ENCODE assay signal across 17 cellular contexts in the genomic region with DNA sequence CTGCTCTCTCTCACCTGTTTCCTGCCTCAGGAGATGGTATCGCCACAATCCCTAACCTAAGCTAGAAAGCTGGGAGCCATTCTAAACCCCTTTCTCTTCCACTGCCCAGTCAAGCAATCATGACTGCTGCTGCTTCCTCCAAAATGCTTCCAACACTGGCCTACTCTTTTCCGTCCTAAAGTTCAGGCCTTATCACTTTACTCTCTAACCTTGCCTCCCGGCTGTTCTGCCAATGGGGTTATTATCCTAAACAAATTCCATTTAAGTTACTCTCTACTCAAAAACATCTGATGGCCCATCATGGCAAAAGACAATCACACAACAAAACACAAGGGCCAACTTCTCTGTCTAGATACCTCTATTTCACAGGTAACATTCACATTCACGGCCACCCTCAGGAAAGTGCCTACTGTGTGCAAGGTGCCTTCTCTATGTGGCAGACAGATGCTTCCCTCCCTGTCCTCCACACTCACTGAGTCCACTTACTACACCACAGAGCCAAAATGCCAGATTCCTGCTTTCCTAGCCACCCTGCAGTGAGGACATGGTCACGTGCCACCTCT.
A peak's percentile ranks its signal among the peaks of the same experiment; 100 is the strongest.
DNase-seq lines count a peak whose midpoint lies in the region; ATAC-seq and TF ChIP-seq lines count a peak whose summit lies in the region.
"Had no signal": no experiment of that assay in that cellular context is flagged by ENCODE, and none has a peak within 500 bp of the region (broad histone marks: within the 10 kb centered on the region; RNA-seq: fewer than 3 reads in every experiment).

No MANE protein-coding gene starts in this region.

- no peaks in the 10 kb centered on the region for H3K27me3 Mint-ChIP-seq in Caco-2 (ENCODE audit: insufficient read depth, unreplicated experiment)
- no peaks in the 10 kb centered on the region for H3K27me3 Mint-ChIP-seq in osteocyte (ENCODE audit: unreplicated experiment)
- H3K27me3 Mint-ChIP-seq in T-helper 2 cell treated with Interferon-gamma antibody and Interleukin-4, amounts not matched to agents 5 μg/mL and 100 μg/mL, for 36 hours (ENCODE audit: low read depth), result no peaks in the 10 kb centered on the region
- H3K27me3 Mint-ChIP-seq: activated B cell treated with CpG ODN at 0.5 μM for 24 hours; naive thymus-derived CD4-positive, alpha-beta T cell had no signal

- no peak overlapping the region for H3K4me3 Mint-ChIP-seq in Caco-2 (ENCODE audit: unreplicated experiment)
- H3K4me3 Mint-ChIP-seq in osteocyte (ENCODE audit: unreplicated experiment), result no peak overlapping the region
- H3K4me3 Mint-ChIP-seq in T-helper 2 cell treated with Interferon-gamma antibody and Interleukin-4, amounts not matched to agents 5 μg/mL and 100 μg/mL, for 36 hours, result no peak overlapping the region
- H3K4me3 Mint-ChIP-seq: activated B cell treated with CpG ODN at 0.5 μM for 24 hours; naive thymus-derived CD4-positive, alpha-beta T cell; T-helper 1 cell treated with Interleukin-12 subunit alpha and Interleukin-12 subunit beta and Interleukin-4 antibody, amounts not matched to agents 30 μg/mL and 1 μg/mL, for 36 hours had no signal

- H3K27ac ChIP-seq in RWPE2 (ENCODE audit: poor library complexity, severe bottlenecking) (peak overlapping the region; percentile 48), iPS-18a (ENCODE audit: low read length) (peak overlapping the region; percentile 32)

- peaks cover 18% of the 10 kb centered on the region for H3K36me3 Mint-ChIP-seq in Caco-2 (ENCODE audit: insufficient read depth, unreplicated experiment)
- peaks cover 22% of the 10 kb centered on the region for H3K36me3 Mint-ChIP-seq in osteocyte (ENCODE audit: unreplicated experiment)
- peaks cover 29% of the 10 kb centered on the region for H3K36me3 Mint-ChIP-seq in T-helper 2 cell treated with Interferon-gamma antibody and Interleukin-4, amounts not matched to agents 5 μg/mL and 100 μg/mL, for 36 hours (ENCODE audit: low read depth)

- peaks cover 11% of the 10 kb centered on the region for H3K4me1 Mint-ChIP-seq in Caco-2 (ENCODE audit: low read depth, unreplicated experiment)
- peaks cover 15% of the 10 kb centered on the region for H3K4me1 Mint-ChIP-seq in osteocyte (ENCODE audit: unreplicated experiment)
- no peaks in the 10 kb centered on the region for H3K4me1 Mint-ChIP-seq in T-helper 2 cell treated with Interferon-gamma antibody and Interleukin-4, amounts not matched to agents 5 μg/mL and 100 μg/mL, for 36 hours (ENCODE audit: low read depth)
- H3K4me1 Mint-ChIP-seq: activated B cell treated with CpG ODN at 0.5 μM for 24 hours had no signal

- H3K4me1 ChIP-seq in Caco-2 (no peaks in the 10 kb centered on the region), RWPE2 (ENCODE audit: insufficient read depth, poor library complexity, severe bottlenecking) (peaks cover 16% of the 10 kb centered on the region), iPS-18a (ENCODE audit: control insufficient read depth, low read depth, low read length) (peaks cover 42% of the 10 kb centered on the region)

- no peaks in the 10 kb centered on the region for H3K9me3 Mint-ChIP-seq in Caco-2 (ENCODE audit: unreplicated experiment)
- H3K9me3 Mint-ChIP-seq in osteocyte (ENCODE audit: unreplicated experiment), result no peaks in the 10 kb centered on the region
- H3K9me3 Mint-ChIP-seq in T-helper 2 cell treated with Interferon-gamma antibody and Interleukin-4, amounts not matched to agents 5 μg/mL and 100 μg/mL, for 36 hours, result no peaks in the 10 kb centered on the region
- H3K9me3 Mint-ChIP-seq: activated B cell treated with CpG ODN at 0.5 μM for 24 hours; naive thymus-derived CD4-positive, alpha-beta T cell; T-helper 1 cell treated with Interleukin-12 subunit alpha and Interleukin-12 subunit beta and Interleukin-4 antibody, amounts not matched to agents 30 μg/mL and 1 μg/mL, for 36 hours had no signal

- no peak for TF ChIP-seq CTCF in Caco-2 (IDR thresholded peaks at IDR 0.05; ENCODE audit: insufficient read depth in 1 of 2, low read depth in 1 of 2, low read length in 1 of 2, severe bottlenecking in 1 of 2, unreplicated experiment in 1 of 2)
- no peak for TF ChIP-seq CTCF in RWPE2 (IDR thresholded peaks at IDR 0.05; ENCODE audit: poor library complexity, severe bottlenecking)
- TF ChIP-seq CTCF in osteocyte (IDR thresholded peaks at IDR 0.05), result no peak
- TF ChIP-seq CTCF in GM10266 (IDR thresholded peaks at IDR 0.05; ENCODE audit: control insufficient read depth, insufficient read depth, low read depth, missing control alignments), result no peak

- H3K4me3 ChIP-seq in Caco-2 (ENCODE audit: low read depth, low read length) (no peak overlapping the region), RWPE2 (ENCODE audit: severe bottlenecking) (no peak overlapping the region), iPS-18a (ENCODE audit: low read length) (peak overlapping the region; percentile 26)
- H3K4me3 ChIP-seq: MG63 had no signal

- H3K9me3 ChIP-seq in Caco-2 (no peaks in the 10 kb centered on the region), RWPE2 (ENCODE audit: severe bottlenecking) (no peaks in the 10 kb centered on the region), iPS-18a (ENCODE audit: control insufficient read depth, low read depth, low read length) (no peaks in the 10 kb centered on the region)
- H3K9me3 ChIP-seq: MG63 had no signal

- ATAC-seq in RWPE2 (ENCODE audit: low read depth) (no peak), HG02610 (IDR thresholded peaks at IDR 0.05; ENCODE audit: unreplicated experiment) (no peak)
- ATAC-seq: naive thymus-derived CD4-positive, alpha-beta T cell had no signal

- H3K36me3 ChIP-seq in Caco-2 (ENCODE audit: control insufficient read depth, insufficient read depth, low read length), result peaks cover 3% of the 10 kb centered on the region
- peaks cover 47% of the 10 kb centered on the region for H3K36me3 ChIP-seq in RWPE2 (ENCODE audit: low read depth)
- peaks cover 48% of the 10 kb centered on the region for H3K36me3 ChIP-seq in iPS-18a (ENCODE audit: control insufficient read depth, low read depth, low read length)

- intact Hi-C loops in Caco-2 (cut with micrococcal nuclease; ENCODE audit: unreplicated experiment), result no loop called here

- CTCF ChIA-PET in Caco-2 (lab: Charles Lee), result no interaction called here

- POLR2A ChIA-PET in Caco-2 (lab: Charles Lee), result no interaction called here

- no peak for DNase-seq in Caco-2
- no peak for DNase-seq in RWPE2 (ENCODE audit: low spot score)
- no peak for DNase-seq in osteocyte (ENCODE audit: extremely low spot score, unreplicated experiment)
- no peak for DNase-seq in NCI-H69 (lab: John Stamatoyannopoulos, UW)
- DNase-seq in T-helper 2 cell treated with Interferon-gamma antibody and Interleukin-4, amounts not matched to agents 5 μg/mL and 100 μg/mL, for 36 hours (ENCODE audit: low spot score), result no peak
- DNase-seq in GM10266 (ENCODE audit: extremely low spot score), result no peak
- DNase-seq: activated B cell treated with CpG ODN at 0.5 μM for 24 hours; caudate nucleus; effector memory CD4-positive, alpha-beta T cell; MG63; naive thymus-derived CD4-positive, alpha-beta T cell; NCI-H187; NCI-H446 treated with DMSO at 0.1 percent for 48 hours; stimulated activated CD4-positive, alpha-beta T cell treated with anti-CD3 and anti-CD28 coated beads, Interleukin-2, amount 100 ng/mL, for 24 hours had no signal

- BruUV-seq in Caco-2 (replicated peaks; lab: Mats Ljungman, UMichigan), result no TSS peak

- H3K27ac Mint-ChIP-seq in Caco-2 (ENCODE audit: unreplicated experiment) (peak overlapping the region; percentile 39), osteocyte (ENCODE audit: unreplicated experiment) (peak overlapping the region; percentile 69)
- H3K27ac Mint-ChIP-seq in T-helper 2 cell treated with Interferon-gamma antibody and Interleukin-4, amounts not matched to agents 5 μg/mL and 100 μg/mL, for 36 hours, result no peak overlapping the region
- H3K27ac Mint-ChIP-seq: activated B cell treated with CpG ODN at 0.5 μM for 24 hours; T-helper 1 cell treated with Interleukin-12 subunit alpha and Interleukin-12 subunit beta and Interleukin-4 antibody, amounts not matched to agents 30 μg/mL and 1 μg/mL, for 36 hours had no signal

- H3K9ac ChIP-seq in iPS-18a (ENCODE audit: low read length), result peak overlapping the region; percentile 6

- no peaks in the 10 kb centered on the region for H3K27me3 ChIP-seq in Caco-2 (replicated peaks; ENCODE audit: control insufficient read depth, insufficient read depth, low read length)
- H3K27me3 ChIP-seq in RWPE2 (ENCODE audit: insufficient read depth, poor library complexity, severe bottlenecking), result no peaks in the 10 kb centered on the region
- no peaks in the 10 kb centered on the region for H3K27me3 ChIP-seq in iPS-18a (ENCODE audit: control insufficient read depth, insufficient read depth, low read length)
- H3K27me3 ChIP-seq: MG63 had no signal
